In genomic region chr11:120180063-120180462, GRCh38 we compare ENCODE assay signal across 8 cellular contexts. TPM values are rescaled to one million over a fixed set of nuclear protein-coding genes. Genes with fewer than 3 reads are reported as not detected.
"Had no signal": no experiment of that assay in that cellular context is flagged by ENCODE, and none has a peak within 500 bp of the region (broad histone marks: within the 10 kb centered on the region; RNA-seq: fewer than 3 reads in every experiment).

No MANE protein-coding gene starts in this region.

RNA-seq across cellular contexts. Expression of gene TRIM29, which starts 42.1 kb away (rescaled TPM):
- total RNA-seq: activated B cell treated with CpG ODN at 0.5 μM for 24 hours; activated CD8-positive, alpha-beta memory T cell treated with anti-CD3 and anti-CD28 coated beads for 36 hours; activated naive CD8-positive, alpha-beta T cell treated with anti-CD3 and anti-CD28 coated beads, Interleukin-2, amount 10 ng/mL, durations not matched to agents 7 days and 5 days; natural killer cell treated with Interleukin-12 subunit alpha and Interleukin-12 subunit beta and Interleukin-15 and Interleukin-18, amount 100 ng/mL, for 72 hours; T-helper 17 cell had no signal
- polyA plus RNA-seq: immature natural killer cell had no signal

RNA-seq across cellular contexts. Expression of gene POU2F3, which starts 59.9 kb away (rescaled TPM):
- total RNA-seq: activated B cell treated with CpG ODN at 0.5 μM for 24 hours; activated CD8-positive, alpha-beta memory T cell treated with anti-CD3 and anti-CD28 coated beads for 36 hours; activated naive CD8-positive, alpha-beta T cell treated with anti-CD3 and anti-CD28 coated beads, Interleukin-2, amount 10 ng/mL, durations not matched to agents 7 days and 5 days; left lobe of liver; natural killer cell treated with Interleukin-12 subunit alpha and Interleukin-12 subunit beta and Interleukin-15 and Interleukin-18, amount 100 ng/mL, for 72 hours; T-helper 17 cell; temporal lobe had no signal
- polyA plus RNA-seq: immature natural killer cell had no signal
